In the genomic region with DNA sequence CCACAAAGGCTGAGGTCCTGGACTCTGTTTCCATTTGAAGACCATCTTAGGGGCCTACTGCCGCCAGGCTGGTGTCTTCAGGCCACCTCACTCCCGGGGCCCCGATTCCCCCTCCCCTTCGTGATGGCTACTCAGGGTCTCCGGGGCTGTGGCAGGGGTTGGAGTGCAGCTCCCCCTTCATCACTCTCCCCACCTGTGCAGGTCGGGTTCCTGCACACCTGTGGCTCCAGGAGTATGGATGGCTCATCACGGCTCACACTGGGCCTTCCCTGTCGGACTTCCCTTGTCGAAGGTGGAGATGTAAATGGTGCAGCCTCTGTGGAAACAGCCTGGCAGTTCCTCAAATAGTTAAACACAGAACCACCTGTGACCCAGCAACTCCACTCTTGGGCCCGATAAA, we compare ENCODE assay signal across 25 cellular contexts. TPM values are rescaled to one million over a fixed set of nuclear protein-coding genes. Genes with fewer than 3 reads are reported as not detected.
DNase-seq lines count a peak whose midpoint lies in the region; FAIRE-seq and TF ChIP-seq lines count a peak whose summit lies in the region.
"Had no signal": no experiment of that assay in that cellular context is flagged by ENCODE, and none has a peak within 500 bp of the region (broad histone marks: within the 10 kb centered on the region; RNA-seq: fewer than 3 reads in every experiment).

No MANE protein-coding gene starts in this region.

- no peak overlapping the region for H4K8ac ChIP-seq in H9 (replicated peaks; ENCODE audit: insufficient read length, low read depth, low read length)
- no peak overlapping the region for H4K8ac ChIP-seq in neuronal stem cell (ENCODE audit: low read depth, low read length)

- H2BK12ac ChIP-seq in H9 (ENCODE audit: insufficient read length, low read depth, low read length) = no peak overlapping the region
- no peak overlapping the region for H2BK12ac ChIP-seq in neuronal stem cell (ENCODE audit: low read length)

- intact Hi-C loops in uterus (cut with DNase I; ENCODE audit: low total_unique reads) = no loop called here

- H3K23ac ChIP-seq in H9 (ENCODE audit: insufficient read length, low read depth, low read length) (no peak overlapping the region), neuronal stem cell (ENCODE audit: low read depth, low read length, poor library complexity) (no peak overlapping the region)

- H3K14ac ChIP-seq in H9 (ENCODE audit: insufficient read depth, low read length) (0 out of 2 replicates have a peak overlapping the region, but pooled peaks have one; percentile 29), neuronal stem cell (ENCODE audit: low read length) (no peak overlapping the region)

- H3K56ac ChIP-seq in H9 (ENCODE audit: insufficient read length, low read depth, low read length) = no peak overlapping the region

- DNase-seq in H9 (no peak), astrocyte (ENCODE audit: low read depth) (no peak), endodermal cell (no peak), neuronal stem cell (ENCODE audit: low spot score) (no peak), OCI-M2 (lab: John Stamatoyannopoulos, UW; ENCODE audit: unreplicated experiment) (no peak), cerebellum (ENCODE audit: low spot score) (no peak), uterus (no peak), GDM1 (lab: John Stamatoyannopoulos, UW) (no peak)
- DNase-seq: ACHN; AML-193; BE2C; CD4-positive, alpha-beta T cell; CD8-positive, alpha-beta memory T cell; DMS 273 treated with DMSO at 0.1 percent for 48 hours; DMS79; EL; GF-D8; GM23248 had no signal

- no peak for TF ChIP-seq POLR2A in uterus (IDR thresholded peaks at IDR 0.05)

- H3K4me3 ChIP-seq in astrocyte (ENCODE audit: insufficient read depth, low read depth, low read length) = no peak overlapping the region
- H3K4me3 ChIP-seq in endodermal cell (ENCODE audit: low read length) = no peak overlapping the region
- no peak overlapping the region for H3K4me3 ChIP-seq in neuronal stem cell (ENCODE audit: low read length in 2 of 2)
- H3K4me3 ChIP-seq in uterus = no peak overlapping the region
- H3K4me3 ChIP-seq: A549; BLaER1 treated with 17β-estradiol and CSF1 and Interleukin-3, amounts not matched to agents 10 nM and 100 nM; GM23248; HAP-1 had no signal

- H2BK15ac ChIP-seq in H9 (ENCODE audit: low read depth, low read length) (no peak overlapping the region), neuronal stem cell (ENCODE audit: low read length) (no peak overlapping the region)

- H3K79me2 ChIP-seq in H9 (ENCODE audit: insufficient read depth, low read length) (no peaks in the 10 kb centered on the region), astrocyte (ENCODE audit: insufficient read depth, low read length) (no peaks in the 10 kb centered on the region)

- TF ChIP-seq CTCF in H9 (conservative IDR thresholded peaks at IDR 0.05) (no peak), astrocyte (IDR thresholded peaks at IDR 0.05; ENCODE audit: insufficient read depth, low read depth, low read length) (no peak), endodermal cell (conservative IDR thresholded peaks at IDR 0.05) (no peak), uterus (IDR thresholded peaks at IDR 0.05) (no peak)

- H3K27me3 ChIP-seq in H9 (ENCODE audit: insufficient read depth, low read length) = no peaks in the 10 kb centered on the region
- H3K27me3 ChIP-seq in astrocyte (ENCODE audit: insufficient read depth, low read length) = no peaks in the 10 kb centered on the region
- H3K27me3 ChIP-seq in endodermal cell (ENCODE audit: control insufficient read depth, insufficient read depth, low read length, poor library complexity, severe bottlenecking) = no peaks in the 10 kb centered on the region
- H3K27me3 ChIP-seq in neuronal stem cell (ENCODE audit: control insufficient read depth in 3 of 3, insufficient read depth in 3 of 3, low read depth in 1 of 3, low read length in 3 of 3) = peaks cover 0 to 10% (median 0%) of the 10 kb centered on the region in 3 experiments
- H3K27me3 ChIP-seq in uterus = no peaks in the 10 kb centered on the region
- H3K27me3 ChIP-seq: BE2C; BLaER1 treated with 17β-estradiol and CSF1 and Interleukin-3, amounts not matched to agents 10 nM and 100 nM had no signal

- no peaks in the 10 kb centered on the region for H3K23me2 ChIP-seq in H9 (ENCODE audit: insufficient read length, low read depth, low read length, poor library complexity, severe bottlenecking)

- no peaks in the 10 kb centered on the region for H3K27me3 Mint-ChIP-seq in H9 (ENCODE audit: low read depth)
- H3K27me3 Mint-ChIP-seq in astrocyte (ENCODE audit: low read depth, unreplicated experiment) = peaks cover 24% of the 10 kb centered on the region
- no peaks in the 10 kb centered on the region for H3K27me3 Mint-ChIP-seq in endodermal cell (ENCODE audit: insufficient read depth)

- H2AK5ac ChIP-seq in H9 (ENCODE audit: insufficient read length, low read length) (no peak overlapping the region), neuronal stem cell (ENCODE audit: low read depth, low read length) (no peak overlapping the region)

- H3K36me3 Mint-ChIP-seq in H9 (ENCODE audit: insufficient read depth in 1 of 3, low read depth in 3 of 3) (no peaks in the 10 kb centered on the region; a peak in 1 of 7 replicates), astrocyte (ENCODE audit: low read depth, unreplicated experiment) (no peaks in the 10 kb centered on the region), endodermal cell (ENCODE audit: low read depth) (no peaks in the 10 kb centered on the region)
- H3K36me3 Mint-ChIP-seq: CD14-positive monocyte; CD8-positive, alpha-beta memory T cell had no signal

- H3K4me1 Mint-ChIP-seq in H9 = peaks cover 1 to 14% of the 10 kb centered on the region in 2 experiments
- peaks cover 1% of the 10 kb centered on the region for H3K4me1 Mint-ChIP-seq in astrocyte (ENCODE audit: low read depth, unreplicated experiment)
- H3K4me1 Mint-ChIP-seq in endodermal cell = peaks cover 1% of the 10 kb centered on the region
- H3K4me1 Mint-ChIP-seq: CD14-positive monocyte; CD8-positive, alpha-beta memory T cell had no signal

- H3K27ac Mint-ChIP-seq in H9 (peak overlapping the region in 2 of 3 experiments; percentile 61 to 83; a peak in 3 of 7 replicates), astrocyte (ENCODE audit: unreplicated experiment) (no peak overlapping the region), endodermal cell (peak overlapping the region; percentile 9)
- H3K27ac Mint-ChIP-seq: CD14-positive monocyte; CD4-positive, alpha-beta T cell; CD8-positive, alpha-beta memory T cell had no signal

- no peak overlapping the region for H3K4ac ChIP-seq in H9 (ENCODE audit: low read depth, low read length)
- no peak overlapping the region for H3K4ac ChIP-seq in neuronal stem cell (ENCODE audit: low read length)

- H4K20me1 ChIP-seq in H9 (ENCODE audit: control insufficient read depth, insufficient read depth, insufficient read length) (no peaks in the 10 kb centered on the region), astrocyte (ENCODE audit: insufficient read depth, low read length) (no peaks in the 10 kb centered on the region)

- FAIRE-seq in astrocyte (lab: Jason Lieb, UNC) = no peak
- FAIRE-seq: A549, D721Med, GM12892 had no signal

- H3K4me1 ChIP-seq in H9 (ENCODE audit: insufficient read depth, low read length) (no peaks in the 10 kb centered on the region), astrocyte (ENCODE audit: insufficient read depth, low read length) (no peaks in the 10 kb centered on the region), endodermal cell (ENCODE audit: control insufficient read depth, insufficient read depth, low read length) (no peaks in the 10 kb centered on the region), neuronal stem cell (ENCODE audit: control insufficient read depth in 2 of 2, insufficient read depth in 1 of 2, low read depth in 1 of 2, low read length in 2 of 2) (peaks cover 0 to 3% of the 10 kb centered on the region in 2 donors), uterus (no peaks in the 10 kb centered on the region)
- H3K4me1 ChIP-seq: A549; BE2C; BLaER1 treated with 17β-estradiol and CSF1 and Interleukin-3, amounts not matched to agents 10 nM and 100 nM; HAP-1 had no signal

- H2BK5ac ChIP-seq in H9 (ENCODE audit: insufficient read length, low read length) = no peak overlapping the region
- H2BK5ac ChIP-seq in neuronal stem cell (ENCODE audit: low read length) = no peak overlapping the region

- H3K9me3 Mint-ChIP-seq in H9 (peaks cover 0 to under 1% of the 10 kb centered on the region in 2 experiments; a peak in 2 of 5 replicates), astrocyte (ENCODE audit: unreplicated experiment) (no peaks in the 10 kb centered on the region), endodermal cell (no peaks in the 10 kb centered on the region)
- H3K9me3 Mint-ChIP-seq: CD4-positive, alpha-beta T cell; CD8-positive, alpha-beta memory T cell had no signal

- H3K4me2 ChIP-seq in H9 (ENCODE audit: insufficient read depth, insufficient read length, low read length) (no peak overlapping the region), astrocyte (ENCODE audit: low read length) (no peak overlapping the region), neuronal stem cell (ENCODE audit: insufficient read depth, low read length, poor library complexity, severe bottlenecking) (no peak overlapping the region)
- H3K4me2 ChIP-seq: A549; BLaER1 treated with 17β-estradiol and CSF1 and Interleukin-3, amounts not matched to agents 10 nM and 100 nM had no signal

- H2AFZ ChIP-seq in H9 (ENCODE audit: low read length) (no peak overlapping the region), astrocyte (ENCODE audit: low read depth, low read length) (no peak overlapping the region), neuronal stem cell (ENCODE audit: low read length) (no peak overlapping the region)
- H2AFZ ChIP-seq: GM23248 had no signal

- no peak overlapping the region for H3T11ph ChIP-seq in H9 (ENCODE audit: low read length)

- no CpG with 5 or more reads among the region's 10 CpGs for WGBS in H9 (ENCODE audit: extremely low coverage, insufficient read length, low lambda C conversion rate)
- 92 to 100% methylated on average over 1 to 10 of the region's 10 CpGs for WGBS in endodermal cell (ENCODE audit: insufficient coverage in 1 of 2, insufficient read length in 1 of 2), 2 experiments
- no CpG with 5 or more reads among the region's 10 CpGs for WGBS in neuronal stem cell (ENCODE audit: extremely low coverage in 2 of 2, insufficient read length in 2 of 2, insufficient replicate concordance in 1 of 2), 2 donors

- H2BK120ac ChIP-seq in H9 (ENCODE audit: low read depth, low read length, poor library complexity, severe bottlenecking) (no peak overlapping the region), neuronal stem cell (ENCODE audit: low read depth, low read length) (no peak overlapping the region)

- H2BK20ac ChIP-seq in H9 (ENCODE audit: low read depth, low read length, poor library complexity, severe bottlenecking) = no peak overlapping the region

- H3K36me3 ChIP-seq in astrocyte (ENCODE audit: insufficient read depth, low read length) (no peaks in the 10 kb centered on the region), endodermal cell (ENCODE audit: control insufficient read depth, insufficient read depth, low read length) (no peaks in the 10 kb centered on the region), neuronal stem cell (replicated peaks in 1 of 2; ENCODE audit: control insufficient read depth in 2 of 2, insufficient read depth in 2 of 2, low read length in 2 of 2) (no peaks in the 10 kb centered on the region), uterus (no peaks in the 10 kb centered on the region)
- H3K36me3 ChIP-seq: BE2C; BLaER1 treated with 17β-estradiol and CSF1 and Interleukin-3, amounts not matched to agents 10 nM and 100 nM; HAP-1 had no signal

- H3K18ac ChIP-seq in H9 (ENCODE audit: insufficient read length, low read depth, low read length) = no peak overlapping the region
- H3K18ac ChIP-seq in neuronal stem cell (ENCODE audit: low read length) = peak overlapping the region; percentile 60

- no peaks in the 10 kb centered on the region for H3K79me1 ChIP-seq in H9 (ENCODE audit: insufficient read depth, low read depth, low read length, poor library complexity, severe bottlenecking)
- H3K79me1 ChIP-seq in neuronal stem cell (ENCODE audit: low read depth, low read length) = peaks cover 4% of the 10 kb centered on the region

- no peak overlapping the region for H3K9ac ChIP-seq in H9 (ENCODE audit: extremely low read depth, insufficient read length, low read length)
- H3K9ac ChIP-seq in astrocyte (ENCODE audit: low read length) = no peak overlapping the region
- no peak overlapping the region for H3K9ac ChIP-seq in endodermal cell (ENCODE audit: extremely low read depth, low read length, poor library complexity, severe bottlenecking)
- H3K9ac ChIP-seq in neuronal stem cell (ENCODE audit: low read depth, low read length, poor library complexity) = peak overlapping the region; percentile 15
- H3K9ac ChIP-seq: BLaER1 treated with 17β-estradiol and CSF1 and Interleukin-3, amounts not matched to agents 10 nM and 100 nM; GM23248 had no signal

- H4K5ac ChIP-seq in H9 (ENCODE audit: insufficient read length, low read depth, low read length) = no peak overlapping the region

- H4K91ac ChIP-seq in H9 (ENCODE audit: insufficient read length, low read depth, low read length) (no peak overlapping the region), neuronal stem cell (ENCODE audit: low read depth, low read length, poor library complexity) (no peak overlapping the region)

- H3K9me3 ChIP-seq in H9 (ENCODE audit: control insufficient read depth, low read depth, low read length) = no peaks in the 10 kb centered on the region
- H3K9me3 ChIP-seq in astrocyte (ENCODE audit: insufficient read depth, low read depth, low read length) = no peaks in the 10 kb centered on the region
- no peaks in the 10 kb centered on the region for H3K9me3 ChIP-seq in endodermal cell (ENCODE audit: control insufficient read depth, low read length)
- H3K9me3 ChIP-seq in neuronal stem cell (replicated peaks in 1 of 2; ENCODE audit: control insufficient read depth in 2 of 2, insufficient read depth in 1 of 2, low read depth in 1 of 2, low read length in 2 of 2) = peaks cover 0 to under 1% of the 10 kb centered on the region in 2 donors
- H3K9me3 ChIP-seq in uterus = no peaks in the 10 kb centered on the region
- H3K9me3 ChIP-seq: A549, BE2C, HAP-1 had no signal

- H3K4me3 Mint-ChIP-seq in H9 (no peak overlapping the region), astrocyte (ENCODE audit: unreplicated experiment) (peak overlapping the region; percentile 45), endodermal cell (no peak overlapping the region)
- H3K4me3 Mint-ChIP-seq: CD14-positive monocyte; CD4-positive, alpha-beta T cell; CD8-positive, alpha-beta memory T cell had no signal

- H3K27ac ChIP-seq in H9 (ENCODE audit: insufficient read length, low read depth, low read length) = no peak overlapping the region
- no peak overlapping the region for H3K27ac ChIP-seq in astrocyte (ENCODE audit: low read depth, low read length)
- H3K27ac ChIP-seq in endodermal cell (ENCODE audit: low read depth, low read length) = no peak overlapping the region
- no peak overlapping the region for H3K27ac ChIP-seq in neuronal stem cell (replicated peaks; ENCODE audit: low read length)
- no peak overlapping the region for H3K27ac ChIP-seq in uterus
- H3K27ac ChIP-seq: A549; BLaER1 treated with 17β-estradiol and CSF1 and Interleukin-3, amounts not matched to agents 10 nM and 100 nM; GM23248 had no signal

RNA-seq across cellular contexts. Expression of a gene that starts 11.9 kb away (rescaled TPM):
- total RNA-seq in H9 (2021) = 0.52 and 0.72 TPM in 2 replicates
- 2.1 and 4.8 TPM in 2 replicates for total RNA-seq in astrocyte
- total RNA-seq in endodermal cell = 10 to 100 TPM in 1 of 2 donors, under 1 TPM in 1; 0.46 to 10.7 TPM
- polyA plus RNA-seq in endodermal cell (2013, experiment 1 of 2) = not detected
- polyA plus RNA-seq in endodermal cell (2013, experiment 2 of 2) = not detected
- polyA plus RNA-seq in neuronal stem cell (2013, experiment 1 of 2) = 0.85 TPM
- 0.83 TPM for polyA plus RNA-seq in neuronal stem cell (2013, experiment 2 of 2)
- total RNA-seq in cerebellum = not detected
- total RNA-seq in uterus = not detected
- total RNA-seq: CD4-positive, alpha-beta T cell; CD8-positive, alpha-beta memory T cell; GM23248; H4 had no signal
- polyA plus RNA-seq: A549; CD14-positive monocyte; CD8-positive, alpha-beta memory T cell; GM23248 had no signal

RNA-seq across cellular contexts. Expression of a gene that starts 24.3 kb away (rescaled TPM):
- not detected in 2 replicates for total RNA-seq in H9 (2021)
- total RNA-seq in astrocyte = not detected in 2 replicates
- not detected for total RNA-seq in endodermal cell
- not detected for polyA plus RNA-seq in endodermal cell (2013, experiment 1 of 2)
- polyA plus RNA-seq in endodermal cell (2013, experiment 2 of 2) = not detected
- not detected for polyA plus RNA-seq in neuronal stem cell (2013, experiment 1 of 2)
- polyA plus RNA-seq in neuronal stem cell (2013, experiment 2 of 2) = not detected
- not detected for total RNA-seq in cerebellum
- not detected for total RNA-seq in uterus
- total RNA-seq: CD4-positive, alpha-beta T cell; CD8-positive, alpha-beta memory T cell; GM23248; H4 had no signal
- polyA plus RNA-seq: A549; CD14-positive monocyte; CD8-positive, alpha-beta memory T cell; GM23248 had no signal

RNA-seq across cellular contexts. Expression of a gene that starts 27.0 kb away (rescaled TPM):
- 0.64 and 0.68 TPM in 2 replicates for total RNA-seq in H9 (2021)
- not detected in 2 replicates for total RNA-seq in astrocyte
- under 1 TPM in 1 of 2 donors, not detected in 1; 0.15 TPM for total RNA-seq in endodermal cell
- polyA plus RNA-seq in endodermal cell (2013, experiment 1 of 2) = 0.11 TPM
- polyA plus RNA-seq in endodermal cell (2013, experiment 2 of 2) = 0.04 TPM
- polyA plus RNA-seq in neuronal stem cell (2013, experiment 1 of 2) = 0.10 TPM
- 0.07 TPM for polyA plus RNA-seq in neuronal stem cell (2013, experiment 2 of 2)
- 3.2 TPM for total RNA-seq in cerebellum
- under 1 TPM in 2 of 4 donors, not detected in 2; 0.28 to 0.52 TPM for total RNA-seq in uterus
- total RNA-seq: CD8-positive, alpha-beta memory T cell; GM23248; H4 had no signal
- polyA plus RNA-seq: A549, CD14-positive monocyte, GM23248 had no signal

RNA-seq across cellular contexts. Expression of a gene that starts 35.6 kb away (rescaled TPM):
- total RNA-seq in H9 (2021) = not detected in 2 replicates
- total RNA-seq in astrocyte = not detected in 2 replicates
- total RNA-seq in endodermal cell = under 1 TPM in 1 of 2 donors, not detected in 1; 0.60 TPM
- polyA plus RNA-seq in endodermal cell (2013, experiment 1 of 2) = not detected
- polyA plus RNA-seq in endodermal cell (2013, experiment 2 of 2) = not detected
- 0.03 TPM for polyA plus RNA-seq in neuronal stem cell (2013, experiment 1 of 2)
- not detected for polyA plus RNA-seq in neuronal stem cell (2013, experiment 2 of 2)
- total RNA-seq in cerebellum = not detected
- total RNA-seq in uterus = not detected
- total RNA-seq: CD4-positive, alpha-beta T cell; CD8-positive, alpha-beta memory T cell; GM23248; H4 had no signal
- polyA plus RNA-seq: A549; CD14-positive monocyte; CD8-positive, alpha-beta memory T cell; GM23248 had no signal
